In genomic region chr2:224122542-224122941, GRCh38 we compare ENCODE assay signal across 1 cellular context.
TF ChIP-seq lines count a peak whose summit lies in the region.

No MANE protein-coding gene starts in this region.

TF ChIP-seq in GM23338, 12 proteins besides CTCF, POLR2A, EP300 and RAD21 (continued from another document):
- no peak for TF ChIP-seq STAT1 (IDR thresholded peaks at IDR 0.05; ENCODE audit: unreplicated experiment)
- no peak for TF ChIP-seq ZNF114 (CRISPR knock-in tag; IDR thresholded peaks at IDR 0.05)
- TF ChIP-seq EZH2 (IDR thresholded peaks at IDR 0.05; ENCODE audit: low read depth, unreplicated experiment) = no peak
- no peak for TF ChIP-seq NANOG (IDR thresholded peaks at IDR 0.05; ENCODE audit: borderline replicate concordance)
- TF ChIP-seq ETS1 (IDR thresholded peaks at IDR 0.05) = no peak
- TF ChIP-seq CREB1 (CRISPR knock-in tag; IDR thresholded peaks at IDR 0.05; ENCODE audit: low read depth) = no peak
- TF ChIP-seq REST (IDR thresholded peaks at IDR 0.05; ENCODE audit: unreplicated experiment) = no peak
- TF ChIP-seq EZH2phosphoT487 (IDR thresholded peaks at IDR 0.05; ENCODE audit: unreplicated experiment) = no peak
